17 cellular contexts compared by ENCODE assay signal in the genomic region with DNA sequence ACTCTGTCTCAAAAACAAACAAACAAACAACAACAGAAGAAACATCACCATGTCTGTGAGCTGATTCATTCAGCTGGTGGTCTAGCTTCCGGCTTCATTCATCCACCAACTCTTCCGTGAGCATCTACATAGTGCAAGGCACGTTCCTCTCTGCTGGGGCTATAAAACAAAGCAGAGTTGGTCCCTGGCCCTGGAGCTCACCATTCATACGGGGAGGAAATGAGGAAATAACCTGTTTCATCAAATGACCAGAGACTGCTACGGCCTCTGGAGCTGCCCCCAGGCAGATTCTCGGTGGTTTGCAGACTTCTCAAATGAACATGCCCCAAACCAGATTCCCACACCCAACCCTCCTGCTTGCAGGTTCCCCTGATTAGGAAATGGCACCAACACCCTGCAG. TPM values are rescaled to one million over a fixed set of nuclear protein-coding genes. Genes with fewer than 3 reads are reported as not detected.
DNase-seq lines count a peak whose midpoint lies in the region; ATAC-seq and TF ChIP-seq lines count a peak whose summit lies in the region.
"Had no signal": no experiment of that assay in that cellular context is flagged by ENCODE, and none has a peak within 500 bp of the region (broad histone marks: within the 10 kb centered on the region; RNA-seq: fewer than 3 reads in every experiment).

No MANE protein-coding gene starts in this region.

- H3K27me3 ChIP-seq in CD4-positive, alpha-beta memory T cell (ENCODE audit: insufficient read depth, low read length), result no peaks in the 10 kb centered on the region
- H3K27me3 ChIP-seq: esophagus muscularis mucosa had no signal

- H3K9me3 ChIP-seq in CD4-positive, alpha-beta memory T cell (ENCODE audit: control insufficient read depth in 1 of 2, low read length in 2 of 2), result no peaks in the 10 kb centered on the region
- no peaks in the 10 kb centered on the region for H3K9me3 ChIP-seq in T-helper 17 cell (ENCODE audit: control insufficient read depth, low read length, poor library complexity, severe bottlenecking)
- H3K9me3 ChIP-seq: esophagus muscularis mucosa, left ventricle myocardium inferior, thoracic aorta had no signal

- in situ Hi-C loops in GM13976 (cut with MboI; ENCODE audit: low sequenced_read_pairs, unreplicated experiment), result no loop called here

- peak overlapping the region in 4 of 7 donors; percentile 31 to 84 (median 45) for H3K27ac Mint-ChIP-seq in CD4-positive, alpha-beta memory T cell
- peak overlapping the region; percentile 97 for H3K27ac Mint-ChIP-seq in T-helper 17 cell
- peak overlapping the region; percentile 90 to 100 (median 94) for H3K27ac Mint-ChIP-seq in naive thymus-derived CD8-positive, alpha-beta T cell

- H3K36me3 Mint-ChIP-seq in CD4-positive, alpha-beta memory T cell, result no peaks in the 10 kb centered on the region
- H3K36me3 Mint-ChIP-seq in T-helper 17 cell (ENCODE audit: low read depth), result no peaks in the 10 kb centered on the region
- H3K36me3 Mint-ChIP-seq in naive thymus-derived CD8-positive, alpha-beta T cell, result no peaks in the 10 kb centered on the region

- peaks cover 49 to 91% (median 76%) of the 10 kb centered on the region in 4 donors for H3K4me1 Mint-ChIP-seq in CD4-positive, alpha-beta memory T cell
- peaks cover 47% of the 10 kb centered on the region for H3K4me1 Mint-ChIP-seq in T-helper 17 cell
- H3K4me1 Mint-ChIP-seq in naive thymus-derived CD8-positive, alpha-beta T cell, result peaks cover 50 to 95% (median 91%) of the 10 kb centered on the region in 4 donors

- H3K27me3 Mint-ChIP-seq in CD4-positive, alpha-beta memory T cell, result no peaks in the 10 kb centered on the region
- H3K27me3 Mint-ChIP-seq in T-helper 17 cell, result no peaks in the 10 kb centered on the region
- H3K27me3 Mint-ChIP-seq in naive thymus-derived CD8-positive, alpha-beta T cell, result no peaks in the 10 kb centered on the region

- no peaks in the 10 kb centered on the region for H3K9me3 Mint-ChIP-seq in CD4-positive, alpha-beta memory T cell
- H3K9me3 Mint-ChIP-seq in naive thymus-derived CD8-positive, alpha-beta T cell, result no peaks in the 10 kb centered on the region

- H3K36me3 ChIP-seq in CD4-positive, alpha-beta memory T cell (ENCODE audit: insufficient read depth, low read length), result no peaks in the 10 kb centered on the region
- H3K36me3 ChIP-seq: esophagus muscularis mucosa, left ventricle myocardium inferior, thoracic aorta had no signal

- no peak overlapping the region for H3K27ac ChIP-seq in CD4-positive, alpha-beta memory T cell (ENCODE audit: low read depth, low read length)
- H3K27ac ChIP-seq: esophagus muscularis mucosa, GM23248, left ventricle myocardium inferior, SK-N-MC, thoracic aorta had no signal

- intact Hi-C loops in CD4-positive, alpha-beta memory T cell (cut with micrococcal nuclease), result loop anchor here (2.0 kb wide), 1 partner anchor 41 kb away; a partner anchor contains a TSS

- H3K4me3 ChIP-seq in CD4-positive, alpha-beta memory T cell (ENCODE audit: low read length in 2 of 2), result no peak overlapping the region
- H3K4me3 ChIP-seq: esophagus muscularis mucosa, GM23248, left ventricle myocardium inferior, SK-N-MC, smooth muscle cell, thoracic aorta had no signal

- TF ChIP-seq CTCF in GM13976 (IDR thresholded peaks at IDR 0.05; ENCODE audit: borderline replicate concordance, control extremely low read depth, extremely low read depth, insufficient read depth, missing control alignments), result no peak
- no peak for TF ChIP-seq CTCF in GM10266 (IDR thresholded peaks at IDR 0.05; ENCODE audit: control insufficient read depth, insufficient read depth, low read depth, missing control alignments)

- POLR2A ChIA-PET in CD4-positive, alpha-beta memory T cell (lab: Charles Lee; ENCODE audit: partially characterized antibody), result interaction anchor here (0.7 to 15.1 kb wide), 10 partner anchors 8 to 55 kb away, joined by 3 to 263 read pairs (median 28); a partner anchor contains a TSS
- POLR2A ChIA-PET in naive thymus-derived CD8-positive, alpha-beta T cell (lab: Charles Lee), result interaction anchor here (0.5 to 12.2 kb wide), 16 partner anchors 8 to 487 kb away, joined by 3 to 359 read pairs (median 11); a partner anchor contains a TSS

- peaks cover 88% of the 10 kb centered on the region for H3K4me1 ChIP-seq in CD4-positive, alpha-beta memory T cell (ENCODE audit: insufficient read depth, low read length)
- H3K4me1 ChIP-seq: esophagus muscularis mucosa had no signal

- ATAC-seq in T-helper 17 cell, result no peak
- ATAC-seq in naive thymus-derived CD8-positive, alpha-beta T cell, result no peak
- no peak for ATAC-seq in HG02840 (IDR thresholded peaks at IDR 0.05; ENCODE audit: low FRiP score, unreplicated experiment)
- ATAC-seq in GM21423 (IDR thresholded peaks at IDR 0.05; ENCODE audit: unreplicated experiment), result no peak

- H3K4me3 Mint-ChIP-seq in CD4-positive, alpha-beta memory T cell, result peak overlapping the region in 7 of 8 donors; percentile 25 to 92 (median 82)
- peak overlapping the region; percentile 94 for H3K4me3 Mint-ChIP-seq in T-helper 17 cell
- peak overlapping the region; percentile 76 to 92 (median 86) for H3K4me3 Mint-ChIP-seq in naive thymus-derived CD8-positive, alpha-beta T cell

- CTCF ChIA-PET in CD4-positive, alpha-beta memory T cell (lab: Charles Lee; ENCODE audit: partially characterized antibody), result interaction anchor here (0.5 to 7.9 kb wide), 14 partner anchors 8 to 103 kb away, joined by 3 to 111 read pairs (median 8); a partner anchor contains a TSS

- DNase-seq in CD4-positive, alpha-beta memory T cell, result no peak
- DNase-seq in GM13976 (ENCODE audit: low spot score) (peak; percentile 64), T-helper 17 cell (no peak), NCI-H1105 treated with DMSO at 0.1 percent for 48 hours (lab: John Stamatoyannopoulos, UW) (no peak), GM10266 (ENCODE audit: extremely low spot score) (no peak)
- DNase-seq in naive thymus-derived CD8-positive, alpha-beta T cell, result no peak
- DNase-seq: GM23248, hippocampal formation, left ventricle myocardium inferior, NCI-H2081, nucleus accumbens had no signal

RNA-seq across cellular contexts. Expression of a gene that starts 41.0 kb away (rescaled TPM):
- 10 to 100 TPM; 89.6 to 98.0 TPM for total RNA-seq in CD4-positive, alpha-beta memory T cell
- polyA plus RNA-seq in CD4-positive, alpha-beta memory T cell, result 10 to 100 TPM in 1 of 2 donors, 1 to 10 TPM in 1; 8.9 to 20.1 TPM
- 10 to 100 TPM in 1 of 2 donors, 1 to 10 TPM in 1; 8.6 to 10.7 TPM for total RNA-seq in T-helper 17 cell
- 10 to 100 TPM; 60.9 to 64.8 TPM for total RNA-seq in naive thymus-derived CD8-positive, alpha-beta T cell
- 1 to 10 TPM; 2.7 to 10.0 (median 4.6) TPM for polyA plus RNA-seq in naive thymus-derived CD8-positive, alpha-beta T cell

Comparison
In these comparisons a context has a peak if more than half of its experiments do, and no peak if none do; other contexts are left out.
1. H3K27ac Mint-ChIP-seq: peak in every context shown above with its lines; median percentile 97 in T-helper 17 cell; 94 in naive thymus-derived CD8-positive, alpha-beta T cell; 45 in CD4-positive, alpha-beta memory T cell.
2. RNA of a gene that starts 41.0 kb away (total RNA-seq): 89.6 to 98.0 TPM in CD4-positive, alpha-beta memory T cell and 60.9 to 64.8 TPM in naive thymus-derived CD8-positive, alpha-beta T cell; 8.6 to 10.7 TPM in T-helper 17 cell; every median in the first group is over 4 times any median in the second.
3. Peak in every context shown above with its lines, with median percentiles within 50 percentile points of each other: H3K4me3 Mint-ChIP-seq.